2 cellular contexts compared by ENCODE assay signal in the genomic region with DNA sequence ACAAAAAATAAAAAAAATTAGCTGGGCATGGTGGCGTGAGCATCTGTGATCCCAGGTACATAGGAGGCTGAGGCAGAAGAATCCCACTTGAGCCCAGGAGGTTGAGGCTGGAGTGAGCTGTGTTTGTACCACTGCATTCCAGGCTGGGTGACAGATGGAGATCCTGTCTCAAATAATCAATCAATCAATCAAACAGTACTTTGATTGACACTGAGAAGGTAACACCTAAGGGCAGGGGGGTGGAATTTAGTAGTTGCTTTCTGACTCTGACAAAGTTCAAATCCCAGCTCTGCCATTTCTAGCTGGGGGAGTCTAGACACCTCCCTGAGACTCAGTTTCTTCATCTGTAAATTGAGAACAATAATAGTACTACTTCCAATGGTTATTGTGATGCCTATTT.
TF ChIP-seq lines count a peak whose summit lies in the region.

No MANE protein-coding gene starts in this region.

TF ChIP-seq in HEK293T, 16 proteins besides CTCF, POLR2A, EP300 and RAD21:
- TF ChIP-seq, protein P1, sequence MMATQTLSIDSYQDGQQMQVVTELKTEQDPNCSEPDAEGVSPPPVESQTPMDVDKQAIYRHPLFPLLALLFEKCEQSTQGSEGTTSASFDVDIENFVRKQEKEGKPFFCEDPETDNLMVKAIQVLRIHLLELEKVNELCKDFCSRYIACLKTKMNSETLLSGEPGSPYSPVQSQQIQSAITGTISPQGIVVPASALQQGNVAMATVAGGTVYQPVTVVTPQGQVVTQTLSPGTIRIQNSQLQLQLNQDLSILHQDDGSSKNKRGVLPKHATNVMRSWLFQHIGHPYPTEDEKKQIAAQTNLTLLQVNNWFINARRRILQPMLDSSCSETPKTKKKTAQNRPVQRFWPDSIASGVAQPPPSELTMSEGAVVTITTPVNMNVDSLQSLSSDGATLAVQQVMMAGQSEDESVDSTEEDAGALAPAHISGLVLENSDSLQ (IDR thresholded peaks at IDR 0.05), result peak; percentile 82
- TF ChIP-seq ARNT (IDR thresholded peaks at IDR 0.05), result no peak
TF ChIP-seq in HEK293T: peak in this region for 1.

TF ChIP-seq in GM12878, 131 proteins besides CTCF, POLR2A, EP300 and RAD21:
- TF ChIP-seq, protein P2, sequence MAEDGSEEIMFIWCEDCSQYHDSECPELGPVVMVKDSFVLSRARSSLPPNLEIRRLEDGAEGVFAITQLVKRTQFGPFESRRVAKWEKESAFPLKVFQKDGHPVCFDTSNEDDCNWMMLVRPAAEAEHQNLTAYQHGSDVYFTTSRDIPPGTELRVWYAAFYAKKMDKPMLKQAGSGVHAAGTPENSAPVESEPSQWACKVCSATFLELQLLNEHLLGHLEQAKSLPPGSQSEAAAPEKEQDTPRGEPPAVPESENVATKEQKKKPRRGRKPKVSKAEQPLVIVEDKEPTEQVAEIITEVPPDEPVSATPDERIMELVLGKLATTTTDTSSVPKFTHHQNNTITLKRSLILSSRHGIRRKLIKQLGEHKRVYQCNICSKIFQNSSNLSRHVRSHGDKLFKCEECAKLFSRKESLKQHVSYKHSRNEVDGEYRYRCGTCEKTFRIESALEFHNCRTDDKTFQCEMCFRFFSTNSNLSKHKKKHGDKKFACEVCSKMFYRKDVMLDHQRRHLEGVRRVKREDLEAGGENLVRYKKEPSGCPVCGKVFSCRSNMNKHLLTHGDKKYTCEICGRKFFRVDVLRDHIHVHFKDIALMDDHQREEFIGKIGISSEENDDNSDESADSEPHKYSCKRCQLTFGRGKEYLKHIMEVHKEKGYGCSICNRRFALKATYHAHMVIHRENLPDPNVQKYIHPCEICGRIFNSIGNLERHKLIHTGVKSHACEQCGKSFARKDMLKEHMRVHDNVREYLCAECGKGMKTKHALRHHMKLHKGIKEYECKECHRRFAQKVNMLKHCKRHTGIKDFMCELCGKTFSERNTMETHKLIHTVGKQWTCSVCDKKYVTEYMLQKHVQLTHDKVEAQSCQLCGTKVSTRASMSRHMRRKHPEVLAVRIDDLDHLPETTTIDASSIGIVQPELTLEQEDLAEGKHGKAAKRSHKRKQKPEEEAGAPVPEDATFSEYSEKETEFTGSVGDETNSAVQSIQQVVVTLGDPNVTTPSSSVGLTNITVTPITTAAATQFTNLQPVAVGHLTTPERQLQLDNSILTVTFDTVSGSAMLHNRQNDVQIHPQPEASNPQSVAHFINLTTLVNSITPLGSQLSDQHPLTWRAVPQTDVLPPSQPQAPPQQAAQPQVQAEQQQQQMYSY (CRISPR knock-in tag; IDR thresholded peaks at IDR 0.05), result no peak
- no peak for TF ChIP-seq NFXL1 (IDR thresholded peaks at IDR 0.05; ENCODE audit: borderline replicate concordance)
- TF ChIP-seq, protein P1 (IDR thresholded peaks at IDR 0.05), result peak; percentile 67
